8 cellular contexts compared by ENCODE assay signal in the genomic region with DNA sequence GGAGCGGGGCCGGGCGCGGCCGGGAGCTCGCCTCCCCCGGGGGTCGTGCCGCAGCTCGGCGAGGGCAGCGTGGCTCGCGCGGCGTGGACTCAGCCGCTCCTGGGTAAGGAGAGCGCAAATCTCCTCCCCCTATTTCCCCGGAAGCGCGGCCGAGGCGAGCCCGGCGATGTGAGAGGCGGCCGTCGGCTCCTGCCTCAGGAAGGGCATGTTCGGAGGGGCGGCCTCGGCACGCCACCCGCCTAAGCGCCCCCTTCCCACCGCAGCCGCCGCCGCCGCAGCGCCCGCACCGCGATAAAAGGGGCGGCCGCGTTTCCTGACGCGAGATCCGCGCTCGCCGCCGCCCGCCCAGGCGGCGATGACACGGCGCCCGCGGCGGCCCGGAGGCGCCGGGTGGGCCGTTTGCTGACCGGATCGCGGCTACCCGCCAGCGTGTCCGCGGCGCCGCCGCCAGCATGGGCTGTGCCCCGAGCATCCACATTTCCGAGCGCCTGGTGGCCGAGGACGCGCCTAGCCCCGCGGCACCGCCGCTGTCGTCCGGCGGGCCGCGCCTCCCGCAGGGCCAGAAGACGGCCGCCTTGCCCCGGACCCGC. TPM values are rescaled to one million over a fixed set of nuclear protein-coding genes. Genes with fewer than 3 reads are reported as not detected.
DNase-seq lines count a peak whose midpoint lies in the region; ATAC-seq and FAIRE-seq lines count a peak whose summit lies in the region.

A gene with protein sequence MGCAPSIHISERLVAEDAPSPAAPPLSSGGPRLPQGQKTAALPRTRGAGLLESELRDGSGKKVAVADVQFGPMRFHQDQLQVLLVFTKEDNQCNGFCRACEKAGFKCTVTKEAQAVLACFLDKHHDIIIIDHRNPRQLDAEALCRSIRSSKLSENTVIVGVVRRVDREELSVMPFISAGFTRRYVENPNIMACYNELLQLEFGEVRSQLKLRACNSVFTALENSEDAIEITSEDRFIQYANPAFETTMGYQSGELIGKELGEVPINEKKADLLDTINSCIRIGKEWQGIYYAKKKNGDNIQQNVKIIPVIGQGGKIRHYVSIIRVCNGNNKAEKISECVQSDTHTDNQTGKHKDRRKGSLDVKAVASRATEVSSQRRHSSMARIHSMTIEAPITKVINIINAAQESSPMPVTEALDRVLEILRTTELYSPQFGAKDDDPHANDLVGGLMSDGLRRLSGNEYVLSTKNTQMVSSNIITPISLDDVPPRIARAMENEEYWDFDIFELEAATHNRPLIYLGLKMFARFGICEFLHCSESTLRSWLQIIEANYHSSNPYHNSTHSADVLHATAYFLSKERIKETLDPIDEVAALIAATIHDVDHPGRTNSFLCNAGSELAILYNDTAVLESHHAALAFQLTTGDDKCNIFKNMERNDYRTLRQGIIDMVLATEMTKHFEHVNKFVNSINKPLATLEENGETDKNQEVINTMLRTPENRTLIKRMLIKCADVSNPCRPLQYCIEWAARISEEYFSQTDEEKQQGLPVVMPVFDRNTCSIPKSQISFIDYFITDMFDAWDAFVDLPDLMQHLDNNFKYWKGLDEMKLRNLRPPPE (plus strand): TSS at position 146 of the 590 bp plus-strand sequence. CDS start 307 bp downstream, at position 453.

- no peaks in the 10 kb centered on the region for H3K36me3 Mint-ChIP-seq in T-helper 17 cell (ENCODE audit: low read depth)

- H3K9me3 ChIP-seq in T-helper 17 cell (ENCODE audit: control insufficient read depth, low read length, poor library complexity, severe bottlenecking), result no peaks in the 10 kb centered on the region

- peak within 1 kb of the TSS; percentile 94 for H3K4me3 Mint-ChIP-seq in T-helper 17 cell

- H3K27ac Mint-ChIP-seq in T-helper 17 cell, result peak within 1 kb of the TSS; percentile 93

- DNase-seq in CMK (ENCODE audit: low read depth) (peak; percentile 45), GM19239 (ENCODE audit: insufficient read length, low spot score) (peak; percentile 31), T-helper 17 cell (peak; percentile 29 to 64 (median 57)), cerebellum (ENCODE audit: low spot score) (no peak), left kidney (ENCODE audit: low read depth, low spot score) (peak; percentile 70), cortex of kidney (lab: John Stamatoyannopoulos, UW) (no peak)
- DNase-seq in stimulated activated CD8-positive, alpha-beta memory T cell treated with anti-CD3 and anti-CD28 coated beads, Interleukin-4, amount 100 ng/mL, for 24 hours (ENCODE audit: low read depth), result peak; percentile 33

- ATAC-seq in HG03342 (IDR thresholded peaks at IDR 0.05; ENCODE audit: unreplicated experiment), result peak; percentile 25
- peak; percentile 5 for ATAC-seq in T-helper 17 cell

- FAIRE-seq in GM19239 (lab: Jason Lieb, UNC), result no peak

- H3K27me3 Mint-ChIP-seq in T-helper 17 cell, result no peaks in the 10 kb centered on the region

- H3K4me1 Mint-ChIP-seq in T-helper 17 cell, result peaks cover 34% of the 10 kb centered on the region

RNA-seq across cellular contexts. Expression of the gene that starts here (rescaled TPM):
- total RNA-seq in T-helper 17 cell (10 to 100 TPM; 40.7 to 44.2 TPM), cerebellum (33.1 TPM)

Comparison
In these comparisons a context has a peak if more than half of its experiments do, and no peak if none do; other contexts are left out.
1. DNase-seq: peak in CMK (single experiment), GM19239 (single experiment), T-helper 17 cell (3 of 3), left kidney (single experiment) and stimulated activated CD8-positive, alpha-beta memory T cell treated with anti-CD3 and anti-CD28 coated beads, Interleukin-4, amount 100 ng/mL, for 24 hours (single experiment); none in cerebellum (single experiment) and cortex of kidney (single experiment).